Comparison of ENCODE assay signal across 8 cellular contexts in genomic region chr5:127517110-127517479, GRCh38. TPM values are rescaled to one million over a fixed set of nuclear protein-coding genes. Genes with fewer than 3 reads are reported as not detected.
DNase-seq lines count a peak whose midpoint lies in the region; ATAC-seq, FAIRE-seq and TF ChIP-seq lines count a peak whose summit lies in the region.

No MANE protein-coding gene starts in this region.

- peak; percentile 28 for ATAC-seq in GM21529 (IDR thresholded peaks at IDR 0.05; ENCODE audit: unreplicated experiment)

- H2AFZ ChIP-seq in astrocyte (ENCODE audit: low read depth, low read length) = peak overlapping the region; percentile 93

- TF ChIP-seq RAD21 in liver (IDR thresholded peaks at IDR 0.05) = no peak

- peaks cover 13% of the 10 kb centered on the region for H3K4me1 Mint-ChIP-seq in astrocyte (ENCODE audit: low read depth, unreplicated experiment)

- H3K4me1 ChIP-seq in HUES6 (ENCODE audit: control insufficient read depth, insufficient read depth, low read length) = no peaks in the 10 kb centered on the region
- H3K4me1 ChIP-seq in astrocyte (ENCODE audit: insufficient read depth, low read length) = peaks cover 6% of the 10 kb centered on the region
- peaks cover 0 to 18% (median 7%) of the 10 kb centered on the region in 4 donors for H3K4me1 ChIP-seq in liver (ENCODE audit: control insufficient read depth in 4 of 4, insufficient read depth in 4 of 4, low read length in 3 of 4)
- peaks cover 8 to 17% (median 10%) of the 10 kb centered on the region in 4 donors for H3K4me1 ChIP-seq in transverse colon

- peaks cover 14% of the 10 kb centered on the region for H3K36me3 Mint-ChIP-seq in astrocyte (ENCODE audit: low read depth, unreplicated experiment)

- H3K9me3 Mint-ChIP-seq in astrocyte (ENCODE audit: unreplicated experiment) = peaks cover 6% of the 10 kb centered on the region

- H3K4me3 ChIP-seq in GM06990 (replicated peaks; ENCODE audit: low read depth, low read length) = peak overlapping the region; percentile 66
- peak overlapping the region; percentile 94 for H3K4me3 ChIP-seq in HUES6 (ENCODE audit: low read depth, low read length)
- peak overlapping the region; percentile 90 for H3K4me3 ChIP-seq in astrocyte (ENCODE audit: insufficient read depth, low read depth, low read length)
- H3K4me3 ChIP-seq in liver (ENCODE audit: low read depth in 1 of 3, low read length in 3 of 3) = peak overlapping the region; percentile 69 to 95 (median 95)
- H3K4me3 ChIP-seq in transverse colon = peak overlapping the region; percentile 18 to 85 (median 72)

- H3K36me3 ChIP-seq in GM06990 (ENCODE audit: control insufficient read depth, insufficient read depth, low read length) (no peaks in the 10 kb centered on the region; the same call in 1 of the 2 replicates), HUES6 (ENCODE audit: control insufficient read depth, insufficient read depth, low read length) (peaks cover 32% of the 10 kb centered on the region), astrocyte (ENCODE audit: insufficient read depth, low read length) (peaks cover 8% of the 10 kb centered on the region), liver (ENCODE audit: control insufficient read depth in 4 of 4, insufficient read depth in 3 of 4, low read depth in 1 of 4, low read length in 3 of 4) (peaks cover 0 to 2% (median 0%) of the 10 kb centered on the region in 4 donors), transverse colon (peaks cover 0 to 10% (median 0%) of the 10 kb centered on the region in 4 donors)

- FAIRE-seq in astrocyte (lab: Jason Lieb, UNC) = no peak

- TF ChIP-seq CTCF in GM06990 (IDR thresholded peaks at IDR 0.05; ENCODE audit: insufficient read depth, low read length, poor library complexity, severe bottlenecking) = no peak
- no peak for TF ChIP-seq CTCF in astrocyte (IDR thresholded peaks at IDR 0.05; ENCODE audit: insufficient read depth, low read depth, low read length)
- TF ChIP-seq CTCF in liver (IDR thresholded peaks at IDR 0.05; ENCODE audit: low read depth, low read length, missing input control) = no peak
- no peak for TF ChIP-seq CTCF in transverse colon (IDR thresholded peaks at IDR 0.05)

- H3K27me3 Mint-ChIP-seq in astrocyte (ENCODE audit: low read depth, unreplicated experiment) = no peaks in the 10 kb centered on the region

- DNase-seq in GM06990 (ENCODE audit: extremely low read depth, insufficient read length) (no peak), astrocyte (ENCODE audit: low read depth) (peak; percentile 43), transverse colon (no peak), NCI-H2227 (lab: John Stamatoyannopoulos, UW; ENCODE audit: unreplicated experiment) (no peak), DMS114 treated with DMSO at 0.1 percent for 48 hours (lab: John Stamatoyannopoulos, UW; ENCODE audit: unreplicated experiment) (no peak)

- in situ Hi-C loops in transverse colon (cut with MboI; ENCODE audit: low pct_ligation_motif_present in 1 of 4, low pct_unique_long_range_greater_than_20kb in 1 of 4, low sequenced_read_pairs in 3 of 4) = no loop called here

- H3K27ac ChIP-seq in HUES6 (ENCODE audit: low read depth, low read length) (no peak overlapping the region), astrocyte (ENCODE audit: low read depth, low read length) (peak overlapping the region; percentile 27), liver (ENCODE audit: low read depth in 1 of 2, low read length in 2 of 2) (peak overlapping the region; percentile 35 to 55), transverse colon (peak overlapping the region; percentile 62 to 93 (median 90))

- H3K9ac ChIP-seq in HUES6 (ENCODE audit: low read length) = peak overlapping the region; percentile 48
- peak overlapping the region; percentile 99 for H3K9ac ChIP-seq in astrocyte (ENCODE audit: low read length)
- peak overlapping the region in 1 of 2 donors; percentile 11 for H3K9ac ChIP-seq in liver (ENCODE audit: low read depth in 1 of 2, low read length in 2 of 2)

- H3K9me3 ChIP-seq in HUES6 (ENCODE audit: control insufficient read depth, insufficient read depth, low read depth, low read length) (peaks cover 10% of the 10 kb centered on the region), astrocyte (ENCODE audit: insufficient read depth, low read depth, low read length) (peaks cover 5% of the 10 kb centered on the region), liver (ENCODE audit: control insufficient read depth in 4 of 4, low read length in 3 of 4) (peaks cover 0 to 2% (median 0%) of the 10 kb centered on the region in 4 donors), transverse colon (peaks cover 0 to 4% of the 10 kb centered on the region in 2 donors)

- intact Hi-C loops in transverse colon (cut with DNase I; ENCODE audit: low total_unique reads) = no loop called here

- H4K20me1 ChIP-seq in astrocyte (ENCODE audit: insufficient read depth, low read length) = peaks cover 35% of the 10 kb centered on the region

- peaks cover 46% of the 10 kb centered on the region for H3K79me2 ChIP-seq in astrocyte (ENCODE audit: insufficient read depth, low read length)

- TF ChIP-seq POLR2A in transverse colon (IDR thresholded peaks at IDR 0.05) = no peak

- H3K27me3 ChIP-seq in GM06990 (replicated peaks; ENCODE audit: control insufficient read depth, insufficient read depth, low read length) (no peaks in the 10 kb centered on the region), HUES6 (ENCODE audit: control insufficient read depth, insufficient read depth, low read length) (no peaks in the 10 kb centered on the region), astrocyte (ENCODE audit: insufficient read depth, low read length) (no peaks in the 10 kb centered on the region), liver (ENCODE audit: control insufficient read depth in 4 of 4, insufficient read depth in 4 of 4, low read length in 3 of 4) (no peaks in the 10 kb centered on the region), transverse colon (no peaks in the 10 kb centered on the region)

- peak overlapping the region; percentile 88 for H3K4me2 ChIP-seq in astrocyte (ENCODE audit: low read length)

- H3K4me3 Mint-ChIP-seq in astrocyte (ENCODE audit: unreplicated experiment) = peak overlapping the region; percentile 80

- TF ChIP-seq EP300 in transverse colon (IDR thresholded peaks at IDR 0.05; ENCODE audit: low read depth) = no peak

- 9% methylated on average over 9 of the region's 9 CpGs for WGBS in liver
- WGBS in transverse colon (ENCODE audit: low coverage in 1 of 2), 2 donors = 20% methylated on average over 9 of the region's 9 CpGs; no CpG with 5 or more reads in 1 of the 2 donors

- peak overlapping the region; percentile 54 for H3K27ac Mint-ChIP-seq in astrocyte (ENCODE audit: unreplicated experiment)

TF ChIP-seq in liver, 16 proteins besides CTCF, POLR2A, EP300 and RAD21:
- peak; percentile 17 to 25 for TF ChIP-seq HNF4A (conservative IDR thresholded peaks at IDR 0.05)
- TF ChIP-seq SP1 (IDR thresholded peaks at IDR 0.05) = no peak
- TF ChIP-seq FOXA2 (IDR thresholded peaks at IDR 0.05) = no peak
- TF ChIP-seq REST (IDR thresholded peaks at IDR 0.05) = peak; percentile 92

RNA-seq across cellular contexts. Expression of gene PRRC1, which starts 0.3 kb away (rescaled TPM):
- total RNA-seq in astrocyte (131 and 141 TPM in 2 replicates), liver (10 to 100 TPM; 29.7 to 44.1 TPM), transverse colon (10 to 100 TPM; 11.2 to 56.0 (median 29.4) TPM)
- 10 to 100 TPM; 19.6 to 21.4 TPM for polyA plus RNA-seq in liver
